Comparison of ENCODE assay signal across 18 cellular contexts in the genomic region with DNA sequence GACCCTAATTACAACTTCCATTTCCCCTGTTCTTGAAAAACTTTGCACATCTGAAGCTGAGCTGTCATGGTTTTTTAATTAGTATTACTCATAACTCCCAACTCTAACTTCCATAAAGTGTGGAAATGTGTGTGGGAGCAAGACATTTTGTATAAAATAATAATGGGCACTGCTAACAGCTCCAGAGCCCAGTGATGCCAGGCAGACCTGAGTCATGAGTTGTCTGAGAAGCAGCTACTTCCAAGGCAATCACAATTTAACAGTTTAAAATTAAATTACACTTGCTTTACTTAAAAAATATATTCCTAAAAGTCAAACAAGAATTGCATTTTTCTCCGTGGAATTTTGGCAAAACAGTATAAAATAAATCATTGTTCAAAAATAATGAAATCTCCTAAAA. TPM values are rescaled to one million over a fixed set of nuclear protein-coding genes. Genes with fewer than 3 reads are reported as not detected.
DNase-seq lines count a peak whose midpoint lies in the region; ATAC-seq and TF ChIP-seq lines count a peak whose summit lies in the region.
"Had no signal": no experiment of that assay in that cellular context is flagged by ENCODE, and none has a peak within 500 bp of the region (broad histone marks: within the 10 kb centered on the region; RNA-seq: fewer than 3 reads in every experiment).

No MANE protein-coding gene starts in this region.

- H3K79me2 ChIP-seq in GM23248 (ENCODE audit: insufficient read depth) = no peaks in the 10 kb centered on the region

- H3K27ac ChIP-seq in GM23248 (no peak overlapping the region), ascending aorta (peak overlapping the region; percentile 21 to 53), psoas muscle (peak overlapping the region; percentile 71)
- H3K27ac ChIP-seq: BLaER1 treated with 17β-estradiol and CSF1 and Interleukin-3, amounts not matched to agents 10 nM and 100 nM; KMS-11 had no signal

- ATAC-seq in psoas muscle (no peak), HG02588 (IDR thresholded peaks at IDR 0.05; ENCODE audit: unreplicated experiment) (no peak)
- ATAC-seq: CD8-positive, alpha-beta T cell had no signal

- WGBS in GM23248 (ENCODE audit: low coverage in 1 of 2, low lambda C conversion rate in 2 of 2, missing lambda C conversion rate in 2 of 2), 2 experiments = 11 to 13% methylated on average over 1 of the region's 1 CpG
- WGBS in psoas muscle, 3 donors = 25 to 59% (median 47%) methylated on average over 1 of the region's 1 CpG

- 0 out of 2 replicates have a peak, but pooled peaks cover 6% of the 10 kb centered on the region for H3F3A ChIP-seq in GM23248 (ENCODE audit: insufficient read depth)

- intact Hi-C loops in ascending aorta (cut with DNase I) = no loop called here
- intact Hi-C loops in psoas muscle (cut with DNase I) = no loop called here

- in situ Hi-C loops in GM23248 (cut with MboI) = no loop called here

- H2AFZ ChIP-seq in GM23248 = no peak overlapping the region

- H3K4me2 ChIP-seq in GM23248 (ENCODE audit: unreplicated experiment) = no peak overlapping the region
- H3K4me2 ChIP-seq: BLaER1 treated with 17β-estradiol and CSF1 and Interleukin-3, amounts not matched to agents 10 nM and 100 nM; KMS-11 had no signal

- H3K27me3 ChIP-seq in GM23248 (replicated peaks; ENCODE audit: insufficient read depth) (no peaks in the 10 kb centered on the region), ascending aorta (no peaks in the 10 kb centered on the region), psoas muscle (ENCODE audit: insufficient read depth in 3 of 3, low read length in 2 of 3) (no peaks in the 10 kb centered on the region)
- H3K27me3 ChIP-seq: BLaER1 treated with 17β-estradiol and CSF1 and Interleukin-3, amounts not matched to agents 10 nM and 100 nM had no signal

- H4K20me1 ChIP-seq in GM23248 (ENCODE audit: insufficient read depth) = no peaks in the 10 kb centered on the region
- H4K20me1 ChIP-seq: BLaER1 treated with 17β-estradiol and CSF1 and Interleukin-3, amounts not matched to agents 10 nM and 100 nM had no signal

- H3K36me3 ChIP-seq in GM23248 (ENCODE audit: low read depth) (no peaks in the 10 kb centered on the region), ascending aorta (no peaks in the 10 kb centered on the region), psoas muscle (ENCODE audit: insufficient read depth in 1 of 2, low read depth in 1 of 2) (no peaks in the 10 kb centered on the region)
- H3K36me3 ChIP-seq: BLaER1 treated with 17β-estradiol and CSF1 and Interleukin-3, amounts not matched to agents 10 nM and 100 nM had no signal

- H3K9ac ChIP-seq in GM23248 = no peak overlapping the region
- H3K9ac ChIP-seq: BLaER1 treated with 17β-estradiol and CSF1 and Interleukin-3, amounts not matched to agents 10 nM and 100 nM; KMS-11 had no signal

- no peak overlapping the region for H3K4me3 ChIP-seq in GM23248
- H3K4me3 ChIP-seq in ascending aorta = no peak overlapping the region
- no peak overlapping the region for H3K4me3 ChIP-seq in psoas muscle
- H3K4me3 ChIP-seq: BLaER1 treated with 17β-estradiol and CSF1 and Interleukin-3, amounts not matched to agents 10 nM and 100 nM had no signal

- H3K4me1 ChIP-seq in GM23248 (ENCODE audit: insufficient read depth) = 0 out of 2 replicates have a peak, but pooled peaks cover 9% of the 10 kb centered on the region
- peaks cover 0 to 14% of the 10 kb centered on the region in 2 donors for H3K4me1 ChIP-seq in ascending aorta
- H3K4me1 ChIP-seq in psoas muscle = peaks cover 31% of the 10 kb centered on the region

- TF ChIP-seq CTCF in ascending aorta (IDR thresholded peaks at IDR 0.05) = no peak
- TF ChIP-seq CTCF in psoas muscle (IDR thresholded peaks at IDR 0.05) = no peak

- H3K9me3 ChIP-seq in GM23248 (ENCODE audit: low read depth) = no peaks in the 10 kb centered on the region
- H3K9me3 ChIP-seq in ascending aorta = no peaks in the 10 kb centered on the region
- no peaks in the 10 kb centered on the region for H3K9me3 ChIP-seq in psoas muscle

- peak; percentile 28 for DNase-seq in A172 (ENCODE audit: low spot score)
- DNase-seq in GM23248 = peak; percentile 51
- DNase-seq in ascending aorta (ENCODE audit: low spot score in 2 of 2) = peak in 1 of 2 donors; percentile 76
- no peak for DNase-seq in psoas muscle
- DNase-seq in AG20443 (ENCODE audit: low spot score) = no peak
- DNase-seq in HT-29 (ENCODE audit: low spot score) = no peak
- no peak for DNase-seq in NCI-H2029 (lab: John Stamatoyannopoulos, UW)
- DNase-seq: CD8-positive, alpha-beta T cell; GOT3; NCI-H1436 treated with DMSO at 0.1 percent for 48 hours; NCI-H2029 treated with DMSO at 0.1 percent for 48 hours; NCI-H2171; NCI-H446 treated with DMSO at 0.1 percent for 48 hours; RPMI8226; SIG-M5 had no signal

- H3K9me2 ChIP-seq in GM23248 (ENCODE audit: insufficient read depth) = no peaks in the 10 kb centered on the region

RNA-seq across cellular contexts. Expression of gene SLC2A12, which starts 6.4 kb away (rescaled TPM):
- total RNA-seq in A172 (2014; rRNA removed; shearing (Covaris generic)) = 0.24 and 0.91 TPM in 2 replicates
- 0.54 and 0.63 TPM in 2 replicates for total RNA-seq in GM23248 (2014; rRNA removed; shearing (Covaris generic))
- polyA plus RNA-seq in GM23248 (2016; fragmentation: Nextera tagmentation; extraction: Ambion mirVana) = 0.18 and 0.34 TPM in 2 replicates
- not detected for total RNA-seq in ascending aorta
- 1 to 10 TPM; 3.1 to 5.4 (median 4.2) TPM for total RNA-seq in psoas muscle
- polyA plus RNA-seq in psoas muscle = 1 to 10 TPM in 2 of 3 donors, under 1 TPM in 1; 0.13 to 3.4 (median 1.9) TPM
- 1.9 and 2.5 TPM in 2 replicates for total RNA-seq in HT-29 (2014; rRNA removed; shearing (Covaris generic))
- total RNA-seq: CD8-positive, alpha-beta T cell had no signal

Comparison
In these comparisons a context has a peak if more than half of its experiments do, and no peak if none do; other contexts are left out.
1. DNase-seq: peak in A172 (single experiment) and GM23248 (single experiment); none in psoas muscle (0 of 2), AG20443 (single experiment), HT-29 (single experiment) and NCI-H2029 (single experiment).